ENCODE assay signal across 19 cellular contexts in the genomic region with DNA sequence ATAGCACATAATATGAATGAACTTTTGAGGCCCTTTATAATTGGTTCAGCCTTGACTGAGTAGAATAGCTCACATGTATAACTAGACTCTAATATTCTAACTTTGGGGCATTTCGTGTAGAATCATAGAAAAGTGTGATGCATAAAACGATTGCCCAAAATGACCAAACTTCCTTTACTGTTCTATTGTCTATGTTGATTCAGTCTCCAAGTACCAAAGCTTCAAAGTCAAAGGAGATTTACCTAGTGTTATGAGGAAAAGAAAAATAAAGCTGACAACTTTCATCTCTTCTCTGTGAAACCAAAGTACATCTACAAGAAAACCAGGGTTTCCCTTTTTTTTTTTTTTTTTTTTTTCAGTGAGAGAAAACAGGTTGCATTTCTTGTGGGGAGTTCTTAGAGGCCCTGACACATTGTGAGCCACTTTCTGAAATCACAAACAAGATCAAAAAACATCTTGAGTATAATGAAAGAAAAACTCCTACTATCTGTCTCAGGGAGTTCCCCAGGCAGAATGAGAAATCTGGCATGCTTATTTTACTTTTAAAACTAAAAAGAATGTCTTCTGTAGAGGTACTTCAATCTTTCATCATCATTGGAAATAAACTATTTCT.
A peak's percentile ranks its signal among the peaks of the same experiment; 100 is the strongest.
DNase-seq lines count a peak whose midpoint lies in the region; ATAC-seq and TF ChIP-seq lines count a peak whose summit lies in the region.
"Had no signal": no experiment of that assay in that cellular context is flagged by ENCODE, and none has a peak within 500 bp of the region (broad histone marks: within the 10 kb centered on the region; RNA-seq: fewer than 3 reads in every experiment).

No MANE protein-coding gene starts in this region.

- DNase-seq in activated CD4-positive, alpha-beta memory T cell treated with anti-CD3 and anti-CD28 coated beads for 36 hours, result no peak
- no peak for DNase-seq in activated CD4-positive, alpha-beta memory T cell treated with anti-CD3 and anti-CD28 coated beads, Interleukin-2, amount 10 ng/mL, durations not matched to agents 7 days and 5 days
- DNase-seq in DND-41, result no peak
- peak in 3 of 10 donors; percentile 10 to 58 (median 54) for DNase-seq in naive thymus-derived CD8-positive, alpha-beta T cell
- no peak for DNase-seq in endodermal cell
- no peak for DNase-seq in NCI-H82 treated with DMSO at 0.1 percent for 48 hours (lab: John Stamatoyannopoulos, UW; ENCODE audit: unreplicated experiment)
- DNase-seq: DMS53; HCEC 1CT; NCI-H1092 treated with DMSO at 0.1 percent for 48 hours; NCI-H1694 treated with DMSO at 0.1 percent for 48 hours; NCI-H345; NCI-H526 treated with DMSO at 0.1 percent for 48 hours; NK-92 treated with Interleukin-12 subunit alpha and Interleukin-12 subunit beta, amount 100 ng/mL, for 24 hours; OCI-M1; RPMI8226 had no signal

- CTCF ChIA-PET in activated CD4-positive, alpha-beta memory T cell treated with anti-CD3 and anti-CD28 coated beads for 36 hours (lab: Charles Lee), result interaction anchor here (0.6 to 0.9 kb wide), 2 partner anchors 42 to 122 kb away, joined by 3 read pairs; no protein-coding TSS in a partner anchor
- CTCF ChIA-PET in activated CD4-positive, alpha-beta memory T cell treated with anti-CD3 and anti-CD28 coated beads, Interleukin-2, amount 10 ng/mL, durations not matched to agents 7 days and 5 days (lab: Charles Lee), result no interaction called here

- H3K9me3 ChIP-seq in DND-41 (ENCODE audit: insufficient read depth, low read length, severe bottlenecking) (peaks cover 2% of the 10 kb centered on the region), endodermal cell (ENCODE audit: control insufficient read depth, low read length) (peaks cover 6% of the 10 kb centered on the region)

- intact Hi-C loops in activated CD4-positive, alpha-beta memory T cell treated with anti-CD3 and anti-CD28 coated beads for 36 hours (cut with micrococcal nuclease), result loop anchor here (1.0 to 2.0 kb wide), 5 partner anchors 15 to 122 kb away; no protein-coding TSS in a partner anchor

- POLR2A ChIA-PET in activated CD4-positive, alpha-beta memory T cell treated with anti-CD3 and anti-CD28 coated beads for 36 hours (lab: Charles Lee), result no interaction called here
- POLR2A ChIA-PET in activated CD4-positive, alpha-beta memory T cell treated with anti-CD3 and anti-CD28 coated beads, Interleukin-2, amount 10 ng/mL, durations not matched to agents 7 days and 5 days (lab: Charles Lee), result no interaction called here
- POLR2A ChIA-PET in naive thymus-derived CD8-positive, alpha-beta T cell (lab: Charles Lee), result interaction anchor here (0.6 to 0.7 kb wide), 3 partner anchors 12 to 257 kb away, joined by 4 read pairs; no protein-coding TSS in a partner anchor

- H3K27me3 ChIP-seq in DND-41 (ENCODE audit: insufficient read depth, low read length, poor library complexity) (no peaks in the 10 kb centered on the region), endodermal cell (ENCODE audit: control insufficient read depth, insufficient read depth, low read length, poor library complexity, severe bottlenecking) (no peaks in the 10 kb centered on the region)

- H3K4me1 Mint-ChIP-seq in activated CD4-positive, alpha-beta memory T cell treated with anti-CD3 and anti-CD28 coated beads for 36 hours (ENCODE audit: low read depth), result peaks cover 25% of the 10 kb centered on the region
- peaks cover 16% of the 10 kb centered on the region for H3K4me1 Mint-ChIP-seq in activated CD4-positive, alpha-beta memory T cell treated with anti-CD3 and anti-CD28 coated beads, Interleukin-2, amount 10 ng/mL, durations not matched to agents 7 days and 5 days
- peaks cover 19% of the 10 kb centered on the region for H3K4me1 Mint-ChIP-seq in activated T-helper 17 cell treated with anti-CD3 and anti-CD28 coated beads, Interleukin-2, amount 50 U/mL, for 72 hours
- peaks cover 4 to 19% (median 10%) of the 10 kb centered on the region in 4 donors for H3K4me1 Mint-ChIP-seq in naive thymus-derived CD8-positive, alpha-beta T cell
- peaks cover 11% of the 10 kb centered on the region for H3K4me1 Mint-ChIP-seq in endodermal cell

- H3K27ac Mint-ChIP-seq in activated CD4-positive, alpha-beta memory T cell treated with anti-CD3 and anti-CD28 coated beads for 36 hours, result no peak overlapping the region
- H3K27ac Mint-ChIP-seq in activated CD4-positive, alpha-beta memory T cell treated with anti-CD3 and anti-CD28 coated beads, Interleukin-2, amount 10 ng/mL, durations not matched to agents 7 days and 5 days, result no peak overlapping the region
- H3K27ac Mint-ChIP-seq in activated T-helper 17 cell treated with anti-CD3 and anti-CD28 coated beads, Interleukin-2, amount 50 U/mL, for 72 hours, result no peak overlapping the region
- H3K27ac Mint-ChIP-seq in naive thymus-derived CD8-positive, alpha-beta T cell, result peak overlapping the region in 7 of 10 donors; percentile 22 to 80 (median 69)
- no peak overlapping the region for H3K27ac Mint-ChIP-seq in endodermal cell

- no peaks in the 10 kb centered on the region for H4K20me1 ChIP-seq in DND-41 (ENCODE audit: insufficient read depth, low read length)

- no peaks in the 10 kb centered on the region for H3K79me2 ChIP-seq in DND-41 (ENCODE audit: insufficient read depth, low read length)

- H3K27ac ChIP-seq in DND-41 (ENCODE audit: low read length) (no peak overlapping the region), endodermal cell (ENCODE audit: low read depth, low read length) (no peak overlapping the region)
- H3K27ac ChIP-seq: C4-2B had no signal

- no peak overlapping the region for H2AFZ ChIP-seq in DND-41 (ENCODE audit: low read depth, low read length)

- ATAC-seq in DND-41 (ENCODE audit: insufficient read depth, low read depth), result peak; percentile 57; the same call in 1 of the 3 replicates
- ATAC-seq in activated T-helper 17 cell treated with anti-CD3 and anti-CD28 coated beads, Interleukin-2, amount 50 U/mL, for 72 hours (replicated peaks), result peak; percentile 84
- ATAC-seq in naive thymus-derived CD8-positive, alpha-beta T cell, result peak; percentile 89 to 93
- ATAC-seq in HG02623 (IDR thresholded peaks at IDR 0.05; ENCODE audit: unreplicated experiment), result no peak
- ATAC-seq: K562 had no signal

- no peak for TF ChIP-seq CTCF in DND-41 (IDR thresholded peaks at IDR 0.05; ENCODE audit: borderline replicate concordance, extremely low read depth, low read length, poor library complexity, severe bottlenecking)
- no peak for TF ChIP-seq CTCF in endodermal cell (conservative IDR thresholded peaks at IDR 0.05)

- H3K4me1 ChIP-seq in DND-41 (ENCODE audit: insufficient read depth, low read length) (peaks cover 7% of the 10 kb centered on the region), endodermal cell (ENCODE audit: control insufficient read depth, insufficient read depth, low read length) (no peaks in the 10 kb centered on the region)

- H3K36me3 ChIP-seq in DND-41 (ENCODE audit: insufficient read depth, low read length) (no peaks in the 10 kb centered on the region), endodermal cell (ENCODE audit: control insufficient read depth, insufficient read depth, low read length) (no peaks in the 10 kb centered on the region)

- 93 to 100% methylated on average over 1 to 2 of the region's 2 CpGs for WGBS in endodermal cell (ENCODE audit: insufficient coverage in 1 of 2, insufficient read length in 1 of 2), 2 experiments

- no peak overlapping the region for H3K4me2 ChIP-seq in DND-41 (ENCODE audit: insufficient read depth, low read length)

- H3K9ac ChIP-seq in DND-41 (ENCODE audit: low read depth, low read length) (no peak overlapping the region), endodermal cell (ENCODE audit: extremely low read depth, low read length, poor library complexity, severe bottlenecking) (no peak overlapping the region)

- no peaks in the 10 kb centered on the region for H3K9me3 Mint-ChIP-seq in activated CD4-positive, alpha-beta memory T cell treated with anti-CD3 and anti-CD28 coated beads for 36 hours
- H3K9me3 Mint-ChIP-seq in activated CD4-positive, alpha-beta memory T cell treated with anti-CD3 and anti-CD28 coated beads, Interleukin-2, amount 10 ng/mL, durations not matched to agents 7 days and 5 days, result no peaks in the 10 kb centered on the region
- no peaks in the 10 kb centered on the region for H3K9me3 Mint-ChIP-seq in activated T-helper 17 cell treated with anti-CD3 and anti-CD28 coated beads, Interleukin-2, amount 50 U/mL, for 72 hours
- no peaks in the 10 kb centered on the region for H3K9me3 Mint-ChIP-seq in naive thymus-derived CD8-positive, alpha-beta T cell
- H3K9me3 Mint-ChIP-seq in endodermal cell, result peaks cover 5% of the 10 kb centered on the region

- peaks cover 13% of the 10 kb centered on the region for H3K27me3 Mint-ChIP-seq in activated CD4-positive, alpha-beta memory T cell treated with anti-CD3 and anti-CD28 coated beads for 36 hours
- H3K27me3 Mint-ChIP-seq in activated CD4-positive, alpha-beta memory T cell treated with anti-CD3 and anti-CD28 coated beads, Interleukin-2, amount 10 ng/mL, durations not matched to agents 7 days and 5 days, result peaks cover 28% of the 10 kb centered on the region
- H3K27me3 Mint-ChIP-seq in activated T-helper 17 cell treated with anti-CD3 and anti-CD28 coated beads, Interleukin-2, amount 50 U/mL, for 72 hours, result peaks cover 7% of the 10 kb centered on the region
- H3K27me3 Mint-ChIP-seq in naive thymus-derived CD8-positive, alpha-beta T cell, result no peaks in the 10 kb centered on the region
- H3K27me3 Mint-ChIP-seq in endodermal cell (ENCODE audit: insufficient read depth), result peaks cover 2% of the 10 kb centered on the region

- no peak overlapping the region for H3K4me3 ChIP-seq in DND-41 (ENCODE audit: low read depth in 1 of 2, low read length in 2 of 2)
- H3K4me3 ChIP-seq in endodermal cell (ENCODE audit: low read length), result no peak overlapping the region
- H3K4me3 ChIP-seq: K562 had no signal

- no peaks in the 10 kb centered on the region for H3K36me3 Mint-ChIP-seq in activated CD4-positive, alpha-beta memory T cell treated with anti-CD3 and anti-CD28 coated beads for 36 hours
- H3K36me3 Mint-ChIP-seq in activated CD4-positive, alpha-beta memory T cell treated with anti-CD3 and anti-CD28 coated beads, Interleukin-2, amount 10 ng/mL, durations not matched to agents 7 days and 5 days (ENCODE audit: low read depth), result no peaks in the 10 kb centered on the region
- no peaks in the 10 kb centered on the region for H3K36me3 Mint-ChIP-seq in activated T-helper 17 cell treated with anti-CD3 and anti-CD28 coated beads, Interleukin-2, amount 50 U/mL, for 72 hours (ENCODE audit: low read depth)
- H3K36me3 Mint-ChIP-seq in naive thymus-derived CD8-positive, alpha-beta T cell, result no peaks in the 10 kb centered on the region
- H3K36me3 Mint-ChIP-seq in endodermal cell (ENCODE audit: low read depth), result no peaks in the 10 kb centered on the region

- H3K4me3 Mint-ChIP-seq in activated CD4-positive, alpha-beta memory T cell treated with anti-CD3 and anti-CD28 coated beads for 36 hours, result peak overlapping the region; percentile 7
- no peak overlapping the region for H3K4me3 Mint-ChIP-seq in activated CD4-positive, alpha-beta memory T cell treated with anti-CD3 and anti-CD28 coated beads, Interleukin-2, amount 10 ng/mL, durations not matched to agents 7 days and 5 days
- no peak overlapping the region for H3K4me3 Mint-ChIP-seq in activated T-helper 17 cell treated with anti-CD3 and anti-CD28 coated beads, Interleukin-2, amount 50 U/mL, for 72 hours
- H3K4me3 Mint-ChIP-seq in naive thymus-derived CD8-positive, alpha-beta T cell, result peak overlapping the region in 1 of 10 donors; percentile 37
- H3K4me3 Mint-ChIP-seq in endodermal cell, result no peak overlapping the region

Comparison
In these comparisons a context has a peak if more than half of its experiments do, and no peak if none do; other contexts are left out.
1. H3K27ac Mint-ChIP-seq: peak in naive thymus-derived CD8-positive, alpha-beta T cell (7 of 10); none in activated CD4-positive, alpha-beta memory T cell treated with anti-CD3 and anti-CD28 coated beads for 36 hours (single experiment), activated CD4-positive, alpha-beta memory T cell treated with anti-CD3 and anti-CD28 coated beads, Interleukin-2, amount 10 ng/mL, durations not matched to agents 7 days and 5 days (single experiment), activated T-helper 17 cell treated with anti-CD3 and anti-CD28 coated beads, Interleukin-2, amount 50 U/mL, for 72 hours (single experiment) and endodermal cell (single experiment).